In the genomic region with DNA sequence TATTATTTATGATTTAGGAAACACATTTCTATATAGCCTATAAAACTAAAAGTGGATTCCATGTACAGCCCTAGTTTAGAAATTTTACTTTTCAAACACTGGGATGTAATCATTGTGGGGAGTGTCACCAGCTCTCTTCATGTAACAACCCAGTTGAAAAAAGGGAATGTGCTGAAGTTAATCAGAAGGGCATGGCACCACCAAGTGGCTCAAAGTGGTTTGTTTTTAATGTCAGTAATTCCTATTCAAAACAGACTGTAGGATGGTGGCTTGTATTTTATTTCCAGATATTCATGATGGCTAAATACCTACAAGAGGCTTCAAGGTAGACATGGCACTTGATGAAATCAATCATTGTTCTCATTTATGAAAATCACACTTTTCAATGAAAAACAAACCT, we compare ENCODE assay signal across 9 cellular contexts. TPM values are rescaled to one million over a fixed set of nuclear protein-coding genes. Genes with fewer than 3 reads are reported as not detected.
DNase-seq lines count a peak whose midpoint lies in the region; ATAC-seq and TF ChIP-seq lines count a peak whose summit lies in the region.
"Had no signal": no experiment of that assay in that cellular context is flagged by ENCODE, and none has a peak within 500 bp of the region (broad histone marks: within the 10 kb centered on the region; RNA-seq: fewer than 3 reads in every experiment).

No MANE protein-coding gene starts in this region.

- intact Hi-C loops in left lung (cut with DNase I) (no loop called here), stomach (cut with DNase I; ENCODE audit: low total_unique reads) (no loop called here)

- no peak for TF ChIP-seq POLR2A in stomach (IDR thresholded peaks at IDR 0.05)

- DNase-seq in SIG-M5 treated with dmso at 0.1 percent for 504 hours (lab: John Stamatoyannopoulos, UW; ENCODE audit: unreplicated experiment), result peak; percentile 29
- no peak for DNase-seq in SIG-M5 (lab: John Stamatoyannopoulos, UW)
- peak; percentile 74 to 77 for DNase-seq in Kasumi-1 (lab: John Stamatoyannopoulos, UW)
- peak; percentile 26 for DNase-seq in amniotic epithelial cell (ENCODE audit: low read depth)
- DNase-seq in left lung, result no peak
- DNase-seq in stomach, result no peak
- no peak for DNase-seq in activated gamma-delta T cell treated with Interleukin-2 at 50 U/mL for 16 hours
- DNase-seq in islet precursor cell, result no peak

- H3K27me3 ChIP-seq in left lung, result peaks cover 0 to 29% of the 10 kb centered on the region in 2 donors
- peaks cover 0 to 16% (median 0%) of the 10 kb centered on the region in 3 donors for H3K27me3 ChIP-seq in stomach

- no peaks in the 10 kb centered on the region for H3K9me3 ChIP-seq in left lung
- no peaks in the 10 kb centered on the region for H3K9me3 ChIP-seq in stomach

- no peaks in the 10 kb centered on the region for H3K36me3 ChIP-seq in left lung
- H3K36me3 ChIP-seq in stomach, result peaks cover 0 to 46% (median 29%) of the 10 kb centered on the region in 4 donors

- no peak overlapping the region for H3K27ac ChIP-seq in left lung
- H3K27ac ChIP-seq in stomach, result no peak overlapping the region

- H3K4me1 ChIP-seq in left lung (no peaks in the 10 kb centered on the region), stomach (no peaks in the 10 kb centered on the region)

- peak; percentile 48 for ATAC-seq in left lung
- ATAC-seq: naive thymus-derived CD8-positive, alpha-beta T cell had no signal

- H3K4me3 ChIP-seq in left lung (no peak overlapping the region), stomach (no peak overlapping the region)

- TF ChIP-seq CTCF in left lung (IDR thresholded peaks at IDR 0.05), result no peak
- peak in 1 of 7 experiments; percentile 7 for TF ChIP-seq CTCF in stomach (IDR thresholded peaks at IDR 0.05)

- TF ChIP-seq EP300 in stomach (IDR thresholded peaks at IDR 0.05), result no peak

RNA-seq across cellular contexts. Expression of a gene that starts 58.1 kb away (rescaled TPM):
- total RNA-seq in left lung (1 to 10 TPM; 3.4 to 5.9 TPM), stomach (1 to 10 TPM in 2 of 5 donors, not detected in 3; 1.0 to 5.3 TPM)
- 1 to 10 TPM; 1.0 to 3.4 (median 2.6) TPM for polyA plus RNA-seq in stomach

Comparison
In these comparisons a context has a peak if more than half of its experiments do, and no peak if none do; other contexts are left out.
1. DNase-seq: peak in SIG-M5 treated with dmso at 0.1 percent for 504 hours (single experiment), Kasumi-1 (2 of 2) and amniotic epithelial cell (single experiment); none in SIG-M5 (single experiment), left lung (0 of 2), stomach (single experiment), activated gamma-delta T cell treated with Interleukin-2 at 50 U/mL for 16 hours (single experiment) and islet precursor cell (single experiment).